8 cellular contexts compared by ENCODE assay signal in the genomic region with DNA sequence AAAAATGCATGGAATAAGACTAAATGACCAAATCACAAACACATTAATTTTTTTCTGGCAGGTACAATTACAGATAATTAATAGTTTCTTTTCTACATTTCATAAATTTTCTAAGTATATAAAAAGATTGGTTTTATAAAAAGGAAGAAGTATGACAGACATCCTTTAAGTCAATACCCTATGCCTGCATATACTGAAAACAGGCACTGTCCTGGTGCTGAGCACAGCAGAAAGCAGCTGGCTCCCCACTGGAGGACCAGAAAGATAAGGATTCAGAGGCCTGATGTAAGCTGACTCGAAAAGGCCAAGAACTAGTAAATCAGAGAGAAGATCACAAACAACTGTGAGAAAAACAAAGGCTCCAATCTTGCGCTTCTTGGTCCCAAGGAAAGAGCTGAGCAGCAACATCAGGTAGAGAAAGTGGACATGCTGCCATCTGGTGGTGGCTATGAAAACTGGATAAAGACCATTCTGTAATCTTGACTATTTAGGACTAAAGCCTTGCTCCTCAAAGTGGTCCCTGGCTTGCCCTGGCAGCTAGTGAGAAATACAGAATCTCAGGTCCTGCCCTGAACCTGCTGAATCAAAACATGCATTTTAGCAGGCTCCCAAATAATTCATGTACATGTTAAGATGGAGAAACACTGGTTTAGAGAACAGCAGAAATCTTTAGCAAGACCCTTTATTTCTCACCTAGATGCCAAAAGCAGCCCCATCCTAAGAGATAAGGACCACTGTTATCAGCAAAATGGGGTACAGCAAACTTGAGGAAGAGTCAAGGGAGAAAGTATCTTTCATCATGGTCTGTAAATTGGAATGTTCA.
DNase-seq lines count a peak whose midpoint lies in the region; ATAC-seq and TF ChIP-seq lines count a peak whose summit lies in the region.

No MANE protein-coding gene starts in this region.

- no peaks in the 10 kb centered on the region for H3K27me3 Mint-ChIP-seq in activated T-cell treated with anti-CD3 and anti-CD28 coated beads, Interleukin-2, amount 50 U/mL, for 72 hours (ENCODE audit: low read depth)

- no peak overlapping the region for H3K4me3 Mint-ChIP-seq in activated T-cell treated with anti-CD3 and anti-CD28 coated beads, Interleukin-2, amount 50 U/mL, for 72 hours

- H3K9me3 ChIP-seq in DOHH2 (ENCODE audit: control insufficient read depth, insufficient read depth, low read length) (no peaks in the 10 kb centered on the region), PC-3 (ENCODE audit: low read length) (no peaks in the 10 kb centered on the region), uterus (no peaks in the 10 kb centered on the region)

- POLR2A ChIA-PET in PC-3 (lab: Charles Lee; ENCODE audit: unreplicated experiment): interaction anchor here (0.6 kb wide), 1 partner anchor 11 kb away, joined by 3 read pairs; no protein-coding TSS in a partner anchor

- H3K27me3 ChIP-seq in DOHH2 (ENCODE audit: control insufficient read depth, low read length): no peaks in the 10 kb centered on the region
- H3K27me3 ChIP-seq in PC-3 (ENCODE audit: low read length): no peaks in the 10 kb centered on the region
- H3K27me3 ChIP-seq in uterus: no peaks in the 10 kb centered on the region

- H4K20me1 ChIP-seq in DOHH2 (ENCODE audit: control insufficient read depth, insufficient read depth, low read depth, low read length) (no peaks in the 10 kb centered on the region), PC-3 (ENCODE audit: low read length) (no peaks in the 10 kb centered on the region)

- peaks cover 0 to 2% of the 10 kb centered on the region in 2 donors for H3K36me3 Mint-ChIP-seq in activated T-cell treated with anti-CD3 and anti-CD28 coated beads, Interleukin-2, amount 50 U/mL, for 72 hours (ENCODE audit: insufficient read depth in 2 of 2)

- CTCF ChIA-PET in PC-3 (lab: Charles Lee): interaction anchor here (0.5 to 1.1 kb wide), 4 partner anchors 36 to 1615 kb away, joined by 4 to 9 read pairs (median 7); no protein-coding TSS in a partner anchor

- no peak for TF ChIP-seq POLR2A in uterus (IDR thresholded peaks at IDR 0.05)

- H2AFZ ChIP-seq in PC-3 (ENCODE audit: low read length): no peak overlapping the region

- ATAC-seq in GM21381 (IDR thresholded peaks at IDR 0.05; ENCODE audit: unreplicated experiment): peak; percentile 88
- ATAC-seq in PC-3: peak; percentile 79
- peak; percentile 79 to 82 for ATAC-seq in activated T-cell treated with anti-CD3 and anti-CD28 coated beads, Interleukin-2, amount 50 U/mL, for 72 hours (replicated peaks in 1 of 2)

- H3F3A ChIP-seq in DOHH2 (ENCODE audit: control insufficient read depth, insufficient read depth) (no peaks in the 10 kb centered on the region; the same call in none of the 2 replicates), PC-3 (ENCODE audit: low read length, unreplicated experiment) (no peaks in the 10 kb centered on the region)

- no peak overlapping the region for H3K4me2 ChIP-seq in DOHH2 (ENCODE audit: low read length)
- H3K4me2 ChIP-seq in PC-3 (ENCODE audit: low read length): no peak overlapping the region

- H3K4me1 ChIP-seq in DOHH2 (ENCODE audit: control insufficient read depth, low read length) (peaks cover 9% of the 10 kb centered on the region), PC-3 (ENCODE audit: insufficient read depth, low read length) (no peaks in the 10 kb centered on the region), uterus (no peaks in the 10 kb centered on the region)

- DNase-seq in HS-5 (ENCODE audit: low read depth): peak; percentile 28
- DNase-seq in PC-3: peak; percentile 73
- peak; percentile 52 to 58 for DNase-seq in activated T-cell treated with anti-CD3 and anti-CD28 coated beads, Interleukin-2, amount 50 U/mL, for 72 hours
- DNase-seq in fibroblast of villous mesenchyme (ENCODE audit: low read depth): peak; percentile 64
- peak in 36 of 56 donors; percentile 4 to 76 (median 28) for DNase-seq in nucleus accumbens (lab: John Stamatoyannopoulos, UW)
- DNase-seq in uterus: peak; percentile 47 to 61

- H3K79me2 ChIP-seq in DOHH2 (ENCODE audit: control insufficient read depth, low read length): no peaks in the 10 kb centered on the region
- H3K79me2 ChIP-seq in PC-3 (ENCODE audit: low read length): no peaks in the 10 kb centered on the region

- H3K4me3 ChIP-seq in DOHH2 (ENCODE audit: low read length): no peak overlapping the region
- H3K4me3 ChIP-seq in PC-3 (ENCODE audit: low read length): no peak overlapping the region
- H3K4me3 ChIP-seq in fibroblast of villous mesenchyme (ENCODE audit: low read depth, low read length): no peak overlapping the region
- H3K4me3 ChIP-seq in uterus: no peak overlapping the region

- H3K9me2 ChIP-seq in DOHH2 (replicated peaks; ENCODE audit: control insufficient read depth, low read length) (no peaks in the 10 kb centered on the region), PC-3 (replicated peaks; ENCODE audit: low read length) (no peaks in the 10 kb centered on the region)

- no peak overlapping the region for H3K27ac Mint-ChIP-seq in activated T-cell treated with anti-CD3 and anti-CD28 coated beads, Interleukin-2, amount 50 U/mL, for 72 hours

- H3K9ac ChIP-seq in PC-3 (ENCODE audit: low read length): no peak overlapping the region

- H3K9me3 Mint-ChIP-seq in activated T-cell treated with anti-CD3 and anti-CD28 coated beads, Interleukin-2, amount 50 U/mL, for 72 hours: no peaks in the 10 kb centered on the region

- H3K27ac ChIP-seq in DOHH2 (ENCODE audit: low read depth, low read length): no peak overlapping the region
- H3K27ac ChIP-seq in PC-3 (ENCODE audit: low read length): no peak overlapping the region
- peak overlapping the region in 1 of 2 donors; percentile 18 for H3K27ac ChIP-seq in uterus

- TF ChIP-seq CTCF in DOHH2 (IDR thresholded peaks at IDR 0.05; ENCODE audit: low read depth, low read length, poor library complexity, severe bottlenecking): peak; percentile 79
- peak; percentile 86 for TF ChIP-seq CTCF in PC-3 (conservative IDR thresholded peaks at IDR 0.05; ENCODE audit: low read depth, low read length)
- TF ChIP-seq CTCF in fibroblast of villous mesenchyme (IDR thresholded peaks at IDR 0.05; ENCODE audit: insufficient read depth, low read depth, low read length): peak; percentile 79
- TF ChIP-seq CTCF in uterus (IDR thresholded peaks at IDR 0.05): peak; percentile 71 to 80 (median 72)

- peaks cover 25% of the 10 kb centered on the region for H3K36me3 ChIP-seq in DOHH2 (ENCODE audit: control insufficient read depth, low read length)
- no peaks in the 10 kb centered on the region for H3K36me3 ChIP-seq in PC-3 (ENCODE audit: low read depth, low read length)
- no peaks in the 10 kb centered on the region for H3K36me3 ChIP-seq in uterus

- H3K4me1 Mint-ChIP-seq in activated T-cell treated with anti-CD3 and anti-CD28 coated beads, Interleukin-2, amount 50 U/mL, for 72 hours (ENCODE audit: low read depth): peaks cover 25% of the 10 kb centered on the region

- no TSS peak for BruUV-seq in PC-3 (replicated peaks; lab: Mats Ljungman, UMichigan)

- intact Hi-C loops in PC-3 (cut with micrococcal nuclease): loop anchor here (1.0 to 5.0 kb wide), 4 partner anchors 77 to 902 kb away; no protein-coding TSS in a partner anchor
- intact Hi-C loops in uterus (cut with DNase I; ENCODE audit: low total_unique reads): no loop called here
